In the genomic region with DNA sequence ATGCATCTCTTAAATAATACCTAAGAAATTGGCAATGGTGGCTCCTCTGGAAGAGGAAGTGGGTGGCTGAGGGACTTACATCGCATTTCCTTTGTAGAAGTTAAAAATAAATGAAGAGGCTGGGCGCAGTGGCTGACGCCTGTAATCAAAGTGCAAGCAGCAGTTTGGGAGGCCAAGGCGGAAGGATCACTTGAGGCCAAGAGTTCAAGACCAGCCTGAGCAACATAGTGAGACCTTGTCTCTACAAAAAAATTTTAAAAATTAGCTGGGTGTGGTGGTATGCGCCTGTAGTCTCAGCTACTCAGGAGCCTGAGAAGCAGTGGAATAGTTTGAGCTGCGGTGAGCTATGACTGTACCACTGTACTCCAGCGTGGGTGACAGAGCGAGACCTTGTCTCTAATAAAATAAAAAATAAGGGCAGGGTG, we compare ENCODE assay signal across 11 cellular contexts.
DNase-seq lines count a peak whose midpoint lies in the region; ATAC-seq lines count a peak whose summit lies in the region.
"Had no signal": no experiment of that assay in that cellular context is flagged by ENCODE, and none has a peak within 500 bp of the region (broad histone marks: within the 10 kb centered on the region; RNA-seq: fewer than 3 reads in every experiment).

No MANE protein-coding gene starts in this region.

- H3K4me1 Mint-ChIP-seq in central memory CD8-positive, alpha-beta T cell, result peaks cover 30% of the 10 kb centered on the region
- peaks cover 94% of the 10 kb centered on the region for H3K4me1 Mint-ChIP-seq in stimulated activated naive CD8-positive, alpha-beta T cell treated with anti-CD3 and anti-CD28 coated beads, Interleukin-15, Interleukin-2, amounts not matched to agents 100 ng/mL and 50 ng/mL, for 24 hours (ENCODE audit: low read depth)

- H3K4me3 Mint-ChIP-seq in central memory CD8-positive, alpha-beta T cell, result peak overlapping the region; percentile 62
- no peak overlapping the region for H3K4me3 Mint-ChIP-seq in stimulated activated naive CD8-positive, alpha-beta T cell treated with anti-CD3 and anti-CD28 coated beads, Interleukin-15, Interleukin-2, amounts not matched to agents 100 ng/mL and 50 ng/mL, for 24 hours
- H3K4me3 Mint-ChIP-seq: H9 had no signal

- peak overlapping the region; percentile 97 for H3K27ac Mint-ChIP-seq in central memory CD8-positive, alpha-beta T cell (ENCODE audit: low read depth)
- H3K27ac Mint-ChIP-seq in stimulated activated naive CD8-positive, alpha-beta T cell treated with anti-CD3 and anti-CD28 coated beads, Interleukin-15, Interleukin-2, amounts not matched to agents 100 ng/mL and 50 ng/mL, for 24 hours, result peak overlapping the region; percentile 98
- H3K27ac Mint-ChIP-seq: H9 had no signal

- DNase-seq in activated CD8-positive, alpha-beta memory T cell treated with anti-CD3 and anti-CD28 coated beads for 4 hours (ENCODE audit: low read depth in 2 of 2), result peak; percentile 11 to 22
- DNase-seq in activated CD8-positive, alpha-beta memory T cell treated with anti-CD3 and anti-CD28 coated beads, Interleukin-2, amount 50 U/mL, for 48 hours, result no peak
- DNase-seq in T-helper 9 cell (peak; percentile 26), putamen (ENCODE audit: low spot score) (no peak)
- DNase-seq in central memory CD8-positive, alpha-beta T cell (ENCODE audit: low spot score in 2 of 2), result peak; percentile 19 to 61
- DNase-seq: H9, NCI-H510A treated with DMSO at 0.1 percent for 48 hours had no signal

- peaks cover 11% of the 10 kb centered on the region for H3K36me3 Mint-ChIP-seq in central memory CD8-positive, alpha-beta T cell (ENCODE audit: insufficient read depth)
- no peaks in the 10 kb centered on the region for H3K36me3 Mint-ChIP-seq in stimulated activated naive CD8-positive, alpha-beta T cell treated with anti-CD3 and anti-CD28 coated beads, Interleukin-15, Interleukin-2, amounts not matched to agents 100 ng/mL and 50 ng/mL, for 24 hours (ENCODE audit: low read depth)

- no peaks in the 10 kb centered on the region for H3K9me3 Mint-ChIP-seq in central memory CD8-positive, alpha-beta T cell
- H3K9me3 Mint-ChIP-seq in stimulated activated naive CD8-positive, alpha-beta T cell treated with anti-CD3 and anti-CD28 coated beads, Interleukin-15, Interleukin-2, amounts not matched to agents 100 ng/mL and 50 ng/mL, for 24 hours, result no peaks in the 10 kb centered on the region
- H3K9me3 Mint-ChIP-seq: H9 had no signal

- peak; percentile 34 for ATAC-seq in central memory CD8-positive, alpha-beta T cell (replicated peaks; ENCODE audit: extremely low read depth, poor library complexity, severe bottlenecking)
- no peak for ATAC-seq in GM19023 (IDR thresholded peaks at IDR 0.05; ENCODE audit: unreplicated experiment)
- ATAC-seq in GM18519 (IDR thresholded peaks at IDR 0.05; ENCODE audit: low FRiP score, unreplicated experiment), result no peak
- ATAC-seq: A549 had no signal

- H3K27me3 Mint-ChIP-seq in central memory CD8-positive, alpha-beta T cell, result no peaks in the 10 kb centered on the region
- no peaks in the 10 kb centered on the region for H3K27me3 Mint-ChIP-seq in stimulated activated naive CD8-positive, alpha-beta T cell treated with anti-CD3 and anti-CD28 coated beads, Interleukin-15, Interleukin-2, amounts not matched to agents 100 ng/mL and 50 ng/mL, for 24 hours

Comparison
In these comparisons a context has a peak if more than half of its experiments do, and no peak if none do; other contexts are left out.
1. DNase-seq: peak in activated CD8-positive, alpha-beta memory T cell treated with anti-CD3 and anti-CD28 coated beads for 4 hours (2 of 2), T-helper 9 cell (single experiment) and central memory CD8-positive, alpha-beta T cell (2 of 2); none in activated CD8-positive, alpha-beta memory T cell treated with anti-CD3 and anti-CD28 coated beads, Interleukin-2, amount 50 U/mL, for 48 hours (single experiment) and putamen (single experiment).